ENCODE assay signal across 8 cellular contexts in genomic region chr17:12020595-12021590, GRCh38. TPM values are rescaled to one million over a fixed set of nuclear protein-coding genes. Genes with fewer than 3 reads are reported as not detected.
DNase-seq lines count a peak whose midpoint lies in the region; ATAC-seq, FAIRE-seq and TF ChIP-seq lines count a peak whose summit lies in the region.

TSS of gene MAP2K4 (plus strand) at chr17:12020877. CDS start at chr17:12020887, 10 bp downstream.

- peak within 1 kb of the TSS; percentile 41 to 67 for H3K4me3 ChIP-seq in kidney (ENCODE audit: low read length in 2 of 2)

- H3K4me3 Mint-ChIP-seq in central memory CD8-positive, alpha-beta T cell, result peak within 1 kb of the TSS; percentile 72

- H3K27ac ChIP-seq in kidney (ENCODE audit: low read depth in 2 of 2, low read length in 2 of 2), result peak within 1 kb of the TSS; percentile 76 to 78

- H3K9ac ChIP-seq in kidney (ENCODE audit: low read length in 2 of 2), result peak within 1 kb of the TSS; percentile 47 to 59

- in situ Hi-C loops in ACHN (cut with HindIII; ENCODE audit: low pct_ligation_motif_present, low pct_unique_long_range_greater_than_20kb, low sequenced_read_pairs), result no loop called here

- peak; percentile 86 for ATAC-seq in GM18861 (IDR thresholded peaks at IDR 0.05; ENCODE audit: unreplicated experiment)
- peak; percentile 92 for ATAC-seq in HG03095 (IDR thresholded peaks at IDR 0.05; ENCODE audit: unreplicated experiment)
- peak; percentile 94 to 95 for ATAC-seq in activated CD4-positive, CD25-positive, alpha-beta regulatory T cell treated with anti-CD3 and anti-CD28 coated beads, Interleukin-2, amount 50 U/mL, for 24 hours
- ATAC-seq in central memory CD8-positive, alpha-beta T cell (replicated peaks; ENCODE audit: extremely low read depth, poor library complexity, severe bottlenecking), result peak; percentile 98

- intact Hi-C loops in kidney (cut with DNase I), result no loop called here

- peaks cover 36% of the 10 kb centered on the region for H3K4me1 Mint-ChIP-seq in central memory CD8-positive, alpha-beta T cell

- no peaks in the 10 kb centered on the region for H3K9me3 ChIP-seq in kidney (ENCODE audit: control insufficient read depth in 1 of 2, low read length in 2 of 2)

- TF ChIP-seq CTCF in kidney (IDR thresholded peaks at IDR 0.05; ENCODE audit: borderline replicate concordance, extremely low read depth, insufficient read depth), result no peak

- DNase-seq in ACHN, result peak; percentile 85
- peak; percentile 54 for DNase-seq in NCI-H2227 treated with DMSO at 0.1 percent for 48 hours (lab: John Stamatoyannopoulos, UW)
- DNase-seq in central memory CD8-positive, alpha-beta T cell (ENCODE audit: low spot score in 2 of 2), result peak; percentile 92 to 99
- DNase-seq in kidney, result peak; percentile 97
- DNase-seq in stimulated activated CD4-positive, alpha-beta T cell treated with anti-CD3 and anti-CD28 coated beads, Interleukin-15, amount 100 ng/mL, for 1 hour (ENCODE audit: low read depth in 1 of 2, low spot score in 1 of 2), result peak; percentile 93 to 97

- FAIRE-seq in kidney (lab: Jason Lieb, UNC), result no peak

- no peaks in the 10 kb centered on the region for H3K27me3 Mint-ChIP-seq in central memory CD8-positive, alpha-beta T cell

- no peaks in the 10 kb centered on the region for H3K9me3 Mint-ChIP-seq in central memory CD8-positive, alpha-beta T cell

- peak within 1 kb of the TSS; percentile 23 for H3K27ac Mint-ChIP-seq in central memory CD8-positive, alpha-beta T cell (ENCODE audit: low read depth)

- no peaks in the 10 kb centered on the region for H3K36me3 Mint-ChIP-seq in central memory CD8-positive, alpha-beta T cell (ENCODE audit: insufficient read depth)

- H3K4me1 ChIP-seq in kidney (ENCODE audit: control insufficient read depth in 1 of 2, insufficient read depth in 1 of 2, low read depth in 1 of 2, low read length in 2 of 2), result peaks cover 7 to 12% of the 10 kb centered on the region in 2 donors

- H3K36me3 ChIP-seq in kidney (ENCODE audit: control insufficient read depth in 1 of 2, insufficient read depth in 2 of 2, low read length in 2 of 2), result no peaks in the 10 kb centered on the region

RNA-seq across cellular contexts. Expression of gene MAP2K4, which starts in this region (rescaled TPM):
- 36.1 TPM for total RNA-seq in kidney
- polyA plus RNA-seq in kidney (ENCODE audit: insufficient read depth, low read depth, low replicate concordance), result 14.2 TPM

Comparison
In these comparisons a context has a peak if more than half of its experiments do, and no peak if none do; other contexts are left out.
1. Peak in every context shown above with its lines: DNase-seq, ATAC-seq, H3K4me3 ChIP-seq and H3K27ac ChIP-seq.